Comparison of ENCODE assay signal across 1 cellular context in genomic region chr10:71368639-71369038, GRCh38.
TF ChIP-seq lines count a peak whose summit lies in the region.

No MANE protein-coding gene starts in this region.

TF ChIP-seq in K562, 482 proteins besides CTCF, POLR2A, EP300 and RAD21:
- TF ChIP-seq RBM15 (IDR thresholded peaks at IDR 0.05; ENCODE audit: insufficient read depth, low read length) (no peak), XRCC4 (IDR thresholded peaks at IDR 0.05; ENCODE audit: extremely low read depth, insufficient read depth, insufficient read length) (no peak), HLTF (IDR thresholded peaks at IDR 0.05) (no peak), ZNF124 (CRISPR knock-in tag; IDR thresholded peaks at IDR 0.05) (no peak), CHD2 (IDR thresholded peaks at IDR 0.05; ENCODE audit: low read depth, low read length) (no peak), ETS1 (conservative IDR thresholded peaks at IDR 0.05; ENCODE audit: control insufficient read depth, low read depth, low read length) (no peak), FOXA1 (IDR thresholded peaks at IDR 0.05; ENCODE audit: borderline replicate concordance) (no peak), SNIP1 (IDR thresholded peaks at IDR 0.05; ENCODE audit: low read depth) (no peak), DPF2 (IDR thresholded peaks at IDR 0.05) (no peak), HDAC3 (IDR thresholded peaks at IDR 0.05; ENCODE audit: borderline replicate concordance, partially characterized antibody) (no peak), NR2F6 (CRISPR knock-in tag; IDR thresholded peaks at IDR 0.05) (no peak), ZNF785 (CRISPR knock-in tag; IDR thresholded peaks at IDR 0.05) (no peak), ZZZ3 (IDR thresholded peaks at IDR 0.05) (no peak)
- TF ChIP-seq, protein P1, sequence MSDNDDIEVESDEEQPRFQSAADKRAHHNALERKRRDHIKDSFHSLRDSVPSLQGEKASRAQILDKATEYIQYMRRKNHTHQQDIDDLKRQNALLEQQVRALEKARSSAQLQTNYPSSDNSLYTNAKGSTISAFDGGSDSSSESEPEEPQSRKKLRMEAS (CRISPR knock-in tag; IDR thresholded peaks at IDR 0.05) = no peak
- TF ChIP-seq, protein P2, sequence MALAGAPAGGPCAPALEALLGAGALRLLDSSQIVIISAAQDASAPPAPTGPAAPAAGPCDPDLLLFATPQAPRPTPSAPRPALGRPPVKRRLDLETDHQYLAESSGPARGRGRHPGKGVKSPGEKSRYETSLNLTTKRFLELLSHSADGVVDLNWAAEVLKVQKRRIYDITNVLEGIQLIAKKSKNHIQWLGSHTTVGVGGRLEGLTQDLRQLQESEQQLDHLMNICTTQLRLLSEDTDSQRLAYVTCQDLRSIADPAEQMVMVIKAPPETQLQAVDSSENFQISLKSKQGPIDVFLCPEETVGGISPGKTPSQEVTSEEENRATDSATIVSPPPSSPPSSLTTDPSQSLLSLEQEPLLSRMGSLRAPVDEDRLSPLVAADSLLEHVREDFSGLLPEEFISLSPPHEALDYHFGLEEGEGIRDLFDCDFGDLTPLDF (CRISPR knock-in tag; IDR thresholded peaks at IDR 0.05) = no peak
- TF ChIP-seq, protein P3, sequence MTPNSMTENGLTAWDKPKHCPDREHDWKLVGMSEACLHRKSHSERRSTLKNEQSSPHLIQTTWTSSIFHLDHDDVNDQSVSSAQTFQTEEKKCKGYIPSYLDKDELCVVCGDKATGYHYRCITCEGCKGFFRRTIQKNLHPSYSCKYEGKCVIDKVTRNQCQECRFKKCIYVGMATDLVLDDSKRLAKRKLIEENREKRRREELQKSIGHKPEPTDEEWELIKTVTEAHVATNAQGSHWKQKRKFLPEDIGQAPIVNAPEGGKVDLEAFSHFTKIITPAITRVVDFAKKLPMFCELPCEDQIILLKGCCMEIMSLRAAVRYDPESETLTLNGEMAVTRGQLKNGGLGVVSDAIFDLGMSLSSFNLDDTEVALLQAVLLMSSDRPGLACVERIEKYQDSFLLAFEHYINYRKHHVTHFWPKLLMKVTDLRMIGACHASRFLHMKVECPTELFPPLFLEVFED (CRISPR knock-in tag; conservative IDR thresholded peaks at IDR 0.05) = no peak
